ENCODE assay signal across 27 cellular contexts in the genomic region with DNA sequence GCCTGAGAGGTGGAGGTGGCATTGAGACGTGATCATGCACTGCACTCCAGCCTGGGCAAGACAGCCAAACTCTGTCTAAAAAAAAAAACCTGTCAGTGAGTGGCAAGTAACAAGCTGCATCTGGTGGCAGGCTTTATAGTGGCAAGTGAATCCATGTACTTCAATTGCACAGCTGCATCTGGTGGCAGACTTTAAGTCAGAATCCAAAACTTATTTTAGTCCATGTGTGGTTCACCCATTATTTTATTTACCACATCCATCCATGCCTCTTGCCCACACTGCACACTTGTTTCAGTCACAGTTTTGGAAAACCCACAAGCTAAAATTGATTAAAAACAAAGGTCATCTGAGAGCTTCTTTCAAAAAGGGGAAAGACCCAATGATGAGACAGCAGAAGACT.
"Had no signal": no experiment of that assay in that cellular context is flagged by ENCODE, and none has a peak within 500 bp of the region (broad histone marks: within the 10 kb centered on the region; RNA-seq: fewer than 3 reads in every experiment).

No MANE protein-coding gene starts in this region.

- H3K36me3 ChIP-seq: ascending aorta, breast epithelium, cardiac muscle cell, colonic mucosa, esophagus squamous epithelium had no signal

- H3K9me3 ChIP-seq: ascending aorta, breast epithelium, colonic mucosa, esophagus squamous epithelium had no signal

- H3K4me3 ChIP-seq: ascending aorta, breast epithelium, cardiac muscle cell, colonic mucosa, esophagus squamous epithelium had no signal

- ATAC-seq: activated CD4-positive, alpha-beta T cell treated with anti-CD3 and anti-CD28 coated beads for 36 hours; activated CD8-positive, alpha-beta memory T cell treated with anti-CD3 and anti-CD28 coated beads, Interleukin-2, amount 10 ng/mL, durations not matched to agents 7 days and 5 days; activated CD8-positive, alpha-beta T cell treated with anti-CD3 and anti-CD28 coated beads, Interleukin-2, amount 10 ng/mL, durations not matched to agents 7 days and 5 days; activated naive CD4-positive, alpha-beta T cell treated with anti-CD3 and anti-CD28 coated beads, Interleukin-2, amount 50 U/mL, for 72 hours had no signal

- H3K27ac ChIP-seq: ascending aorta, breast epithelium, cardiac muscle cell, colonic mucosa, epithelial cell of prostate, esophagus squamous epithelium had no signal

- H3K27me3 ChIP-seq: ascending aorta, breast epithelium, cardiac muscle cell, colonic mucosa, esophagus squamous epithelium had no signal

- H3K4me1 ChIP-seq: ascending aorta, breast epithelium, colonic mucosa, esophagus squamous epithelium had no signal

- DNase-seq: activated CD4-positive, alpha-beta memory T cell treated with anti-CD3 and anti-CD28 coated beads for 36 hours; activated CD4-positive, alpha-beta T cell treated with anti-CD3 and anti-CD28 coated beads for 36 hours; activated CD4-positive, alpha-beta T cell treated with anti-CD3 and anti-CD28 coated beads, Interleukin-2, amount 10 ng/mL, durations not matched to agents 24 days and 14 days; activated CD4-positive, CD25-positive, alpha-beta regulatory T cell; activated CD4-positive, CD25-positive, alpha-beta regulatory T cell treated with anti-CD3 and anti-CD28 coated beads, Interleukin-2, amount 50 U/mL, for 72 hours; activated CD8-positive, alpha-beta memory T cell treated with anti-CD3 and anti-CD28 coated beads, Interleukin-2, amount 10 ng/mL, durations not matched to agents 7 days and 5 days; activated CD8-positive, alpha-beta memory T cell treated with anti-CD3 and anti-CD28 coated beads, Interleukin-2, amount 50 U/mL, for 4 hours; activated CD8-positive, alpha-beta T cell treated with anti-CD3 and anti-CD28 coated beads, Interleukin-2, amount 10 ng/mL, durations not matched to agents 7 days and 5 days; activated effector memory CD4-positive, alpha-beta T cell treated with anti-CD3 and anti-CD28 coated beads, Interleukin-2, amount 50 U/mL, for 16 hours; activated naive CD4-positive, alpha-beta T cell; activated naive CD4-positive, alpha-beta T cell treated with anti-CD3 and anti-CD28 coated beads, Interleukin-2, amount 10 ng/mL, durations not matched to agents 7 days and 5 days; activated naive CD8-positive, alpha-beta T cell treated with anti-CD3 and anti-CD28 coated beads, Interleukin-2, amount 10 ng/mL, durations not matched to agents 7 days and 5 days; activated T-cell treated with anti-CD3 and anti-CD28 coated beads, Interleukin-2, amount 50 U/mL, for 1 hour; activated T-cell treated with anti-CD3 and anti-CD28 coated beads, Interleukin-2, amount 50 U/mL, for 48 hours; central memory CD4-positive, alpha-beta T cell; cerebellar nuclear complex; colonic mucosa; effector CD8-positive, alpha-beta T cell; esophagus squamous epithelium; foreskin fibroblast; head of caudate nucleus; T-helper 2 cell had no signal
